ENCODE assay signal across 9 cellular contexts in genomic region chr17:5283531-5284315, GRCh38. TPM values are rescaled to one million over a fixed set of nuclear protein-coding genes. Genes with fewer than 3 reads are reported as not detected.
DNase-seq lines count a peak whose midpoint lies in the region; ATAC-seq and TF ChIP-seq lines count a peak whose summit lies in the region.
"Had no signal": no experiment of that assay in that cellular context is flagged by ENCODE, and none has a peak within 500 bp of the region (broad histone marks: within the 10 kb centered on the region; RNA-seq: fewer than 3 reads in every experiment).

No MANE protein-coding gene starts in this region.

- ATAC-seq in HG03442 (IDR thresholded peaks at IDR 0.05; ENCODE audit: unreplicated experiment) = no peak

- peak overlapping the region; percentile 83 to 89 for H3K4me3 Mint-ChIP-seq in CD14-positive monocyte

- in situ Hi-C loops in KBM-7 (cut with MboI; ENCODE audit: low pct_unique_long_range_greater_than_20kb, low sequenced_read_pairs) = no loop called here
- in situ Hi-C loops in brain microvascular endothelial cell (cut with HindIII; ENCODE audit: low pct_ligation_motif_present, low sequenced_read_pairs) = no loop called here

- intact Hi-C loops in CD14-positive monocyte (cut with micrococcal nuclease) = loop anchor here in 1 of 2 donors (5.0 kb wide), 1 partner anchor 171 kb away; the partner anchor contains the start of gene ZNF232

- H3K4me1 Mint-ChIP-seq in CD14-positive monocyte = peaks cover 36% of the 10 kb centered on the region

- no peaks in the 10 kb centered on the region for H3K36me3 ChIP-seq in brain microvascular endothelial cell (replicated peaks)
- no peaks in the 10 kb centered on the region for H3K36me3 ChIP-seq in muscle layer of duodenum (ENCODE audit: control insufficient read depth in 1 of 2, insufficient read depth in 2 of 2, low read length in 2 of 2)

- H3K27ac ChIP-seq in brain microvascular endothelial cell = no peak overlapping the region
- H3K27ac ChIP-seq in muscle layer of duodenum (ENCODE audit: low read length) = peak overlapping the region; percentile 67

- peaks cover 13 to 20% of the 10 kb centered on the region in 2 donors for H3K4me1 ChIP-seq in muscle layer of duodenum (ENCODE audit: control insufficient read depth in 1 of 2, insufficient read depth in 2 of 2, low read length in 2 of 2)

- peaks cover 4 to 6% of the 10 kb centered on the region in 2 donors for H3K36me3 Mint-ChIP-seq in CD14-positive monocyte

- H3K27me3 Mint-ChIP-seq in CD14-positive monocyte (ENCODE audit: low read depth in 3 of 3) = no peaks in the 10 kb centered on the region

- H3K27me3 ChIP-seq in brain microvascular endothelial cell (replicated peaks) = no peaks in the 10 kb centered on the region
- no peaks in the 10 kb centered on the region for H3K27me3 ChIP-seq in muscle layer of duodenum (ENCODE audit: low read depth, low read length)

- no peaks in the 10 kb centered on the region for H3K9me3 ChIP-seq in muscle layer of duodenum (ENCODE audit: control insufficient read depth in 1 of 2, low read length in 2 of 2)

- H3K4me3 ChIP-seq in brain microvascular endothelial cell (ENCODE audit: low read depth, low read length) (peak overlapping the region; percentile 71), muscle layer of duodenum (ENCODE audit: low read depth in 1 of 2, low read length in 2 of 2) (peak overlapping the region; percentile 71 to 73)

- DNase-seq in CD14-positive monocyte (ENCODE audit: low spot score) = no peak
- DNase-seq in KBM-7 = peak; percentile 22
- no peak for DNase-seq in brain microvascular endothelial cell
- no peak for DNase-seq in NCI-H146 treated with DMSO at 0.1 percent for 48 hours (lab: John Stamatoyannopoulos, UW; ENCODE audit: unreplicated experiment)
- no peak for DNase-seq in HT-29 (ENCODE audit: low spot score)
- no peak for DNase-seq in KG1 (lab: John Stamatoyannopoulos, UW)
- DNase-seq: occipital lobe had no signal

- TF ChIP-seq CTCF in CD14-positive monocyte (IDR thresholded peaks at IDR 0.05) (no peak), brain microvascular endothelial cell (IDR thresholded peaks at IDR 0.05; ENCODE audit: low read depth, low read length, missing control alignments) (no peak)

- no peaks in the 10 kb centered on the region for H3K9me3 Mint-ChIP-seq in CD14-positive monocyte

- H3K27ac Mint-ChIP-seq in CD14-positive monocyte = peak overlapping the region in 4 of 7 donors; percentile 15 to 75 (median 48)

RNA-seq across cellular contexts. Expression of gene RABEP1, which starts 1.6 kb away (rescaled TPM):
- polyA plus RNA-seq in CD14-positive monocyte = 10 to 100 TPM; 12.7 to 19.1 TPM
- total RNA-seq in HT-29 (2014; rRNA removed; shearing (Covaris generic)) = 10.8 and 16.1 TPM in 2 replicates

RNA-seq across cellular contexts. Expression of gene SCIMP, which starts 49.1 kb away (rescaled TPM):
- polyA plus RNA-seq in CD14-positive monocyte = 100 to 1,000 TPM in 1 of 2 donors, 10 to 100 TPM in 1; 98.4 to 164 TPM
- not detected in 2 replicates for total RNA-seq in HT-29 (2014; rRNA removed; shearing (Covaris generic))
